1 cellular context compared by ENCODE assay signal in genomic region chr9:83622814-83623633, GRCh38.
TF ChIP-seq lines count a peak whose summit lies in the region.

IDNK (plus strand) TSS chr9:83623143; CDS start chr9:83623172, 29 bp downstream.

TF ChIP-seq in IMR-90, 13 proteins besides CTCF, POLR2A, EP300 and RAD21 (continued from another document):
- TF ChIP-seq RCOR1 (IDR thresholded peaks at IDR 0.05; ENCODE audit: insufficient replicate concordance, low read length) (no peak), USF2 (IDR thresholded peaks at IDR 0.05; ENCODE audit: low read depth, low read length) (no peak), CEBPB (IDR thresholded peaks at IDR 0.05; ENCODE audit: low read depth, low read length) (no peak), MAZ (IDR thresholded peaks at IDR 0.05; ENCODE audit: borderline replicate concordance, low read depth, low read length) (no peak)
